3 cellular contexts compared by ENCODE assay signal in genomic region chr12:117352883-117353282, GRCh38.
A peak's percentile ranks its signal among the peaks of the same experiment; 100 is the strongest.
TF ChIP-seq lines count a peak whose summit lies in the region.

No MANE protein-coding gene starts in this region.

TF ChIP-seq in HEK293, 187 proteins besides CTCF, POLR2A, EP300 and RAD21:
- no peak for TF ChIP-seq ZNF571 (tag by site-specific recombination; IDR thresholded peaks at IDR 0.05)
- TF ChIP-seq ZNF114 (tag by site-specific recombination; IDR thresholded peaks at IDR 0.05): no peak
- TF ChIP-seq PRDM1 (tag by site-specific recombination; IDR thresholded peaks at IDR 0.05): no peak
- peak; percentile 27; the same call in 1 of the 2 replicates for TF ChIP-seq ZEB2 (tag by site-specific recombination; IDR thresholded peaks at IDR 0.05)
- TF ChIP-seq ZBTB17 (tag by site-specific recombination; IDR thresholded peaks at IDR 0.05): peak; percentile 62
- no peak for TF ChIP-seq ZNF48 (tag by site-specific recombination; IDR thresholded peaks at IDR 0.05)
- no peak for TF ChIP-seq ZSCAN16 (tag by site-specific recombination; IDR thresholded peaks at IDR 0.05)
- no peak for TF ChIP-seq ZNF19 (tag by site-specific recombination; IDR thresholded peaks at IDR 0.05; ENCODE audit: low read depth)
- no peak for TF ChIP-seq ZNF302 (tag by site-specific recombination; IDR thresholded peaks at IDR 0.05; ENCODE audit: low read depth)
- peak; percentile 81 for TF ChIP-seq ZNF366 (tag by site-specific recombination; conservative IDR thresholded peaks at IDR 0.05)
- TF ChIP-seq ZNF221 (tag by site-specific recombination; IDR thresholded peaks at IDR 0.05; ENCODE audit: borderline replicate concordance): no peak
- TF ChIP-seq ZNF777 (tag by site-specific recombination; IDR thresholded peaks at IDR 0.05; ENCODE audit: borderline replicate concordance): no peak
- no peak for TF ChIP-seq ZNF580 (tag by site-specific recombination; IDR thresholded peaks at IDR 0.05)

TF ChIP-seq in IMR-90, 13 proteins besides CTCF, POLR2A, EP300 and RAD21:
- TF ChIP-seq MXI1 (IDR thresholded peaks at IDR 0.05; ENCODE audit: borderline replicate concordance, low read depth, low read length) (no peak), ELK1 (IDR thresholded peaks at IDR 0.05; ENCODE audit: borderline replicate concordance, low read depth, low read length) (no peak), FOS (IDR thresholded peaks at IDR 0.05; ENCODE audit: low read depth, low read length) (no peak), CHD1 (IDR thresholded peaks at IDR 0.05; ENCODE audit: low read depth, low read length) (no peak), NFE2L2 (IDR thresholded peaks at IDR 0.05; ENCODE audit: low read depth, low read length) (no peak), RFX5 (IDR thresholded peaks at IDR 0.05; ENCODE audit: low read depth, low read length) (no peak), USF2 (IDR thresholded peaks at IDR 0.05; ENCODE audit: low read depth, low read length) (no peak), MAFK (IDR thresholded peaks at IDR 0.05; ENCODE audit: low read depth, low read length) (no peak), BHLHE40 (IDR thresholded peaks at IDR 0.05; ENCODE audit: low read depth, low read length) (no peak), RCOR1 (IDR thresholded peaks at IDR 0.05; ENCODE audit: insufficient replicate concordance, low read length) (no peak), CEBPB (IDR thresholded peaks at IDR 0.05; ENCODE audit: low read depth, low read length) (no peak), MAZ (IDR thresholded peaks at IDR 0.05; ENCODE audit: borderline replicate concordance, low read depth, low read length) (no peak), SMC3 (IDR thresholded peaks at IDR 0.05; ENCODE audit: low read depth, low read length) (no peak)

TF ChIP-seq in H1, 55 proteins besides CTCF, POLR2A, EP300 and RAD21:
- no peak for TF ChIP-seq TAF1 (IDR thresholded peaks at IDR 0.05; ENCODE audit: low read depth, low read length)
